ENCODE assay signal across 10 cellular contexts in genomic region chr13:103517066-103517767, GRCh38.
A peak's percentile ranks its signal among the peaks of the same experiment; 100 is the strongest.
DNase-seq lines count a peak whose midpoint lies in the region; ATAC-seq and TF ChIP-seq lines count a peak whose summit lies in the region.
"Had no signal": no experiment of that assay in that cellular context is flagged by ENCODE, and none has a peak within 500 bp of the region (broad histone marks: within the 10 kb centered on the region; RNA-seq: fewer than 3 reads in every experiment).

No MANE protein-coding gene starts in this region.

- no peak overlapping the region for H3K4me3 Mint-ChIP-seq in chondrocyte (ENCODE audit: unreplicated experiment)
- H3K4me3 Mint-ChIP-seq in T-helper 17 cell = no peak overlapping the region

- H3K36me3 Mint-ChIP-seq in chondrocyte (ENCODE audit: low read depth) (no peaks in the 10 kb centered on the region), T-helper 17 cell (ENCODE audit: low read depth) (no peaks in the 10 kb centered on the region)

- H3K4me1 Mint-ChIP-seq in chondrocyte (ENCODE audit: low read depth) (no peaks in the 10 kb centered on the region), T-helper 17 cell (no peaks in the 10 kb centered on the region)

- DNase-seq in left lobe of liver (ENCODE audit: low spot score) (no peak), chondrocyte (ENCODE audit: low spot score) (no peak), KBM-7 (no peak), T-helper 17 cell (no peak)
- DNase-seq: NCI-H187 treated with DMSO at 0.1 percent for 48 hours, spleen, stomach had no signal

- in situ Hi-C loops in KBM-7 (cut with MboI; ENCODE audit: low pct_unique_long_range_greater_than_20kb, low sequenced_read_pairs) = no loop called here

- no peaks in the 10 kb centered on the region for H3K9me3 ChIP-seq in T-helper 17 cell (ENCODE audit: control insufficient read depth, low read length, poor library complexity, severe bottlenecking)
- H3K9me3 ChIP-seq: stomach had no signal

- ATAC-seq in GM19035 (IDR thresholded peaks at IDR 0.05; ENCODE audit: unreplicated experiment) (peak; percentile 58), HG02571 (IDR thresholded peaks at IDR 0.05; ENCODE audit: unreplicated experiment) (peak; percentile 70), HG03521 (IDR thresholded peaks at IDR 0.05; ENCODE audit: unreplicated experiment) (peak; percentile 76), left lobe of liver (peak; percentile 93), T-helper 17 cell (no peak)

- TF ChIP-seq CTCF in chondrocyte (IDR thresholded peaks at IDR 0.05) = no peak

- H3K27ac Mint-ChIP-seq in chondrocyte (ENCODE audit: unreplicated experiment) (no peak overlapping the region), T-helper 17 cell (no peak overlapping the region)

- H3K9me3 Mint-ChIP-seq in chondrocyte (ENCODE audit: low read depth) = no peaks in the 10 kb centered on the region

- no peaks in the 10 kb centered on the region for H3K27me3 Mint-ChIP-seq in chondrocyte (ENCODE audit: low read depth)
- no peaks in the 10 kb centered on the region for H3K27me3 Mint-ChIP-seq in T-helper 17 cell
